ENCODE assay signal across 8 cellular contexts in genomic region chr3:13432093-13432492, GRCh38. TPM values are rescaled to one million over a fixed set of nuclear protein-coding genes. Genes with fewer than 3 reads are reported as not detected.
"Had no signal": no experiment of that assay in that cellular context is flagged by ENCODE, and none has a peak within 500 bp of the region (broad histone marks: within the 10 kb centered on the region; RNA-seq: fewer than 3 reads in every experiment).

No MANE protein-coding gene starts in this region.

- ATAC-seq: HCT116 had no signal

- H3K27ac ChIP-seq: GM23248, KMS-11 had no signal

- H3K9me3 ChIP-seq: HAP-1 had no signal

- H3K4me3 Mint-ChIP-seq: HFFc6, IgD-negative memory B cell had no signal

- H3K9me3 Mint-ChIP-seq: HFFc6, IgD-negative memory B cell had no signal

- H3K9ac ChIP-seq: GM23248, KMS-11 had no signal

- H3K36me3 Mint-ChIP-seq: IgD-negative memory B cell had no signal

- H3K4me3 ChIP-seq: GM23248, HAP-1 had no signal

- H3K36me3 ChIP-seq: HAP-1 had no signal

- DNase-seq: GM23248, GOT3, H7, HFFc6 had no signal

- H3K27ac Mint-ChIP-seq: HFFc6, IgD-negative memory B cell had no signal

RNA-seq across cellular contexts. Expression of gene NUP210, which starts 12.0 kb away (rescaled TPM):
- total RNA-seq: GM23248 had no signal
